In the genomic region with DNA sequence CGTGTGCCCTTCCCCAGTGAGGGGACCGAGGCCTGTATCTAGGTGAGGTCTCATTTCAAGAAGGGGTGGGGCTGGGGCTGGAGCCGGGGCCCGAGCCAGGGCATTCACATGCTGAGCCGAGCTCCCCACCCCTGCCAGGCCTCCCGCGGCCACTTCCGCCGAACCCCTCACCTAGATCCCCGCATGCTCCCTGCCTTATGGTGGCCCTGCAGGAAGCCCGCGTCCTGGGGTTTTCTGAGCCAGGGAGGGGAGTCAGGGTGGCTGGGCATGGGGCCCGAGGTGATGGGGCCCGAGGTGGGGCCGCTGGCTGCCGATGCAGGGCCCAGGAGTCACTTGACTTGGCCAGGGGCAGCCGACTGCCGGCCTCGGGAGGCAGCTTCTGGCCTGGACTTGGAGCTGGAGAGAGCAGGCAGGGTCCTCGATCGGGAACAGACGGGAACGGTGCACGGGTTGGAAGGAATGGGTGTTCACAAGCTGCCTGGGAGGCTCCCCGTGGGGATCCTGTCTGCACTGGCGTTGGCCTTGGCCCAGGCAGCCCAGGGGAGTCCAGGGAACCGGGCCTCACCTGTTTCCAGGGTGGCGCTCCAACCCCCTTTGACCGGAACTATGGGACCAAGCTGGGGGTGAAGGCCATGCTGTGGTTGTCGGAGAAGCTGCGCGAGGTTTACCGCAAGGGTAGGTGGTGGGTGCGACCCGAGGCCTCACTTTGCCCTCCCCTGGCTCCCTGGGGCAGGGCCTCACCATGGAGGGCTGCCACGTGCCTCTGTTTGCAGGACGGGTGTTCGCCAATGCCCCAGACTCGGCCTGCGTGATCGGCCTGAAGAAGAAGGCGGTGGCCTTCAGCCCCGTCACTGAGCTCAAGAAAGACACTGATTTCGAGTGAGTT, we compare ENCODE assay signal across 34 cellular contexts. TPM values are rescaled to one million over a fixed set of nuclear protein-coding genes. Genes with fewer than 3 reads are reported as not detected.
"Had no signal": no experiment of that assay in that cellular context is flagged by ENCODE, and none has a peak within 500 bp of the region (broad histone marks: within the 10 kb centered on the region; RNA-seq: fewer than 3 reads in every experiment).

No MANE protein-coding gene starts in this region.

- FAIRE-seq: endometrium, endothelial cell of umbilical vein had no signal

- H3K36me3 Mint-ChIP-seq: activated naive CD4-positive, alpha-beta T cell treated with anti-CD3 and anti-CD28 coated beads, Interleukin-2, amount 10 ng/mL, durations not matched to agents 7 days and 5 days; activated naive CD4-positive, alpha-beta T cell treated with anti-CD3 and anti-CD28 coated beads, Interleukin-2, amount 50 U/mL, for 72 hours; WTC11 had no signal

- ATAC-seq: activated naive CD4-positive, alpha-beta T cell treated with anti-CD3 and anti-CD28 coated beads, Interleukin-2, amount 50 U/mL, for 72 hours; gastroesophageal sphincter; WTC11 had no signal

- H3K4me1 Mint-ChIP-seq: activated CD4-positive, alpha-beta memory T cell treated with anti-CD3 and anti-CD28 coated beads, Interleukin-2, amount 10 ng/mL, durations not matched to agents 7 days and 5 days; activated CD4-positive, alpha-beta T cell treated with anti-CD3 and anti-CD28 coated beads, Interleukin-2, amount 10 ng/mL, durations not matched to agents 7 days and 5 days; activated naive CD4-positive, alpha-beta T cell treated with anti-CD3 and anti-CD28 coated beads, Interleukin-2, amount 10 ng/mL, durations not matched to agents 7 days and 5 days; activated naive CD8-positive, alpha-beta T cell treated with anti-CD3 and anti-CD28 coated beads, Interleukin-2, amount 10 ng/mL, durations not matched to agents 7 days and 5 days; brain; WTC11 had no signal

- H3K27me3 ChIP-seq: ascending aorta, breast epithelium, cardiac muscle cell, colonic mucosa, esophagus squamous epithelium, gastroesophageal sphincter, heart right ventricle had no signal

- H3K4me3 Mint-ChIP-seq: activated CD4-positive, alpha-beta memory T cell treated with anti-CD3 and anti-CD28 coated beads, Interleukin-2, amount 10 ng/mL, durations not matched to agents 7 days and 5 days; activated CD4-positive, alpha-beta T cell treated with anti-CD3 and anti-CD28 coated beads, Interleukin-2, amount 10 ng/mL, durations not matched to agents 7 days and 5 days; activated naive CD4-positive, alpha-beta T cell treated with anti-CD3 and anti-CD28 coated beads, Interleukin-2, amount 10 ng/mL, durations not matched to agents 7 days and 5 days; activated naive CD8-positive, alpha-beta T cell treated with anti-CD3 and anti-CD28 coated beads, Interleukin-2, amount 10 ng/mL, durations not matched to agents 7 days and 5 days; brain; WTC11 had no signal

- H3K9me3 Mint-ChIP-seq: activated CD4-positive, alpha-beta memory T cell treated with anti-CD3 and anti-CD28 coated beads, Interleukin-2, amount 10 ng/mL, durations not matched to agents 7 days and 5 days; activated CD4-positive, alpha-beta T cell treated with anti-CD3 and anti-CD28 coated beads, Interleukin-2, amount 10 ng/mL, durations not matched to agents 7 days and 5 days; activated naive CD4-positive, alpha-beta T cell treated with anti-CD3 and anti-CD28 coated beads, Interleukin-2, amount 10 ng/mL, durations not matched to agents 7 days and 5 days; activated naive CD4-positive, alpha-beta T cell treated with anti-CD3 and anti-CD28 coated beads, Interleukin-2, amount 50 U/mL, for 72 hours; activated naive CD8-positive, alpha-beta T cell treated with anti-CD3 and anti-CD28 coated beads, Interleukin-2, amount 10 ng/mL, durations not matched to agents 7 days and 5 days; brain; WTC11 had no signal

- H3K9me3 ChIP-seq: ascending aorta, breast epithelium, colonic mucosa, esophagus squamous epithelium, gastroesophageal sphincter, heart right ventricle had no signal

- H3K27me3 Mint-ChIP-seq: activated CD4-positive, alpha-beta memory T cell treated with anti-CD3 and anti-CD28 coated beads, Interleukin-2, amount 10 ng/mL, durations not matched to agents 7 days and 5 days; activated CD4-positive, alpha-beta T cell treated with anti-CD3 and anti-CD28 coated beads, Interleukin-2, amount 10 ng/mL, durations not matched to agents 7 days and 5 days; activated naive CD4-positive, alpha-beta T cell treated with anti-CD3 and anti-CD28 coated beads, Interleukin-2, amount 10 ng/mL, durations not matched to agents 7 days and 5 days; activated naive CD8-positive, alpha-beta T cell treated with anti-CD3 and anti-CD28 coated beads, Interleukin-2, amount 10 ng/mL, durations not matched to agents 7 days and 5 days; brain had no signal

- H3K27ac ChIP-seq: ascending aorta, breast epithelium, cardiac muscle cell, colonic mucosa, epithelial cell of prostate, esophagus squamous epithelium, gastroesophageal sphincter, heart right ventricle, VCaP had no signal

- H3K4me3 ChIP-seq: ascending aorta, breast epithelium, cardiac muscle cell, colonic mucosa, esophagus squamous epithelium, gastroesophageal sphincter, heart right ventricle had no signal

- H3K27ac Mint-ChIP-seq: activated CD4-positive, alpha-beta memory T cell treated with anti-CD3 and anti-CD28 coated beads, Interleukin-2, amount 10 ng/mL, durations not matched to agents 7 days and 5 days; activated CD4-positive, alpha-beta T cell treated with anti-CD3 and anti-CD28 coated beads, Interleukin-2, amount 10 ng/mL, durations not matched to agents 7 days and 5 days; activated naive CD4-positive, alpha-beta T cell treated with anti-CD3 and anti-CD28 coated beads, Interleukin-2, amount 10 ng/mL, durations not matched to agents 7 days and 5 days; activated naive CD4-positive, alpha-beta T cell treated with anti-CD3 and anti-CD28 coated beads, Interleukin-2, amount 50 U/mL, for 72 hours; activated naive CD8-positive, alpha-beta T cell treated with anti-CD3 and anti-CD28 coated beads, Interleukin-2, amount 10 ng/mL, durations not matched to agents 7 days and 5 days; brain; WTC11 had no signal

- DNase-seq: activated CD4-positive, alpha-beta memory T cell treated with anti-CD3 and anti-CD28 coated beads, Interleukin-2, amount 10 ng/mL, durations not matched to agents 7 days and 5 days; activated CD4-positive, alpha-beta T cell treated with anti-CD3 and anti-CD28 coated beads for 1 hour; activated CD4-positive, alpha-beta T cell treated with anti-CD3 and anti-CD28 coated beads for 4 hours; activated CD4-positive, alpha-beta T cell treated with anti-CD3 and anti-CD28 coated beads, Interleukin-2, amount 10 ng/mL, durations not matched to agents 7 days and 5 days; activated CD4-positive, alpha-beta T cell treated with anti-CD3 and anti-CD28 coated beads, Interleukin-2, amount 50 U/mL, for 4 hours; activated CD8-positive, alpha-beta memory T cell treated with anti-CD3 and anti-CD28 coated beads for 24 hours; activated gamma-delta T cell; activated naive CD4-positive, alpha-beta T cell; activated naive CD4-positive, alpha-beta T cell treated with anti-CD3 and anti-CD28 coated beads, Interleukin-2, amount 10 ng/mL, durations not matched to agents 7 days and 5 days; activated naive CD8-positive, alpha-beta T cell treated with anti-CD3 and anti-CD28 coated beads, Interleukin-2, amount 10 ng/mL, durations not matched to agents 7 days and 5 days; activated T-cell treated with anti-CD3 and anti-CD28 coated beads, Interleukin-2, amount 50 U/mL, for 48 hours; central memory CD4-positive, alpha-beta T cell; cerebellar nuclear complex; colonic mucosa; effector CD8-positive, alpha-beta T cell; esophagus squamous epithelium; foreskin melanocyte; heart right ventricle; T-helper 2 cell had no signal

- H3K4me1 ChIP-seq: ascending aorta, breast epithelium, colonic mucosa, esophagus squamous epithelium, gastroesophageal sphincter, heart right ventricle had no signal

RNA-seq across cellular contexts. Expression of a gene that starts 27.8 kb away (rescaled TPM):
- total RNA-seq: cardiac muscle cell, endothelial cell of umbilical vein, fibroblast of lung had no signal
- polyA plus RNA-seq: cardiac muscle cell, endothelial cell of umbilical vein, fibroblast of lung had no signal

RNA-seq across cellular contexts. Expression of a gene that starts 40.0 kb away (rescaled TPM):
- total RNA-seq: activated naive CD4-positive, alpha-beta T cell treated with anti-CD3 and anti-CD28 coated beads, Interleukin-2, amount 50 U/mL, for 72 hours; activated naive CD8-positive, alpha-beta T cell treated with anti-CD3 and anti-CD28 coated beads, Interleukin-2, amount 10 ng/mL, durations not matched to agents 7 days and 5 days; breast epithelium; dermis microvascular lymphatic vessel endothelial cell; esophagus squamous epithelium; fibroblast of lung; fibroblast of villous mesenchyme; gastroesophageal sphincter; glomerular endothelial cell had no signal
- polyA plus RNA-seq: cardiac muscle cell, fibroblast of lung had no signal
